ENCODE assay signal across 20 cellular contexts in the genomic region with DNA sequence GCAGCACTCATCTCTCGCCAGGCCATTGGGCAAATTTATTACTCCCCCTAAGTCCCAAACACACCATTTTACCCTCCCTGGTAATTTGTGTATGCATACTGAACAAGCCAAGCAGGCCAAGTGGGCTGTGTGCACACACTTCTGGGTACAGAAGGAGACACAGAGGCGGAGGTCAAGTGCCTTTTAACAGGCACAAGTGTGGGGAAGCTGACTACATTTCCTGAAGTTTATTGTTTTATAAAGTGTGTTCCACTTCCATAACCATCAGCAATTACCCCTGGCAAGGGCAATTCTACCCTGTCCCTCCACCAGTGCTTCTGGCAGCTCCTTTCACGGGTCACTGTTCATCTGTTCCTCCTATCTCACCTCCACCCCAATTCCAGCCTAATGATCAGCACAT.
A peak's percentile ranks its signal among the peaks of the same experiment; 100 is the strongest.
DNase-seq lines count a peak whose midpoint lies in the region; ATAC-seq and TF ChIP-seq lines count a peak whose summit lies in the region.
"Had no signal": no experiment of that assay in that cellular context is flagged by ENCODE, and none has a peak within 500 bp of the region (broad histone marks: within the 10 kb centered on the region; RNA-seq: fewer than 3 reads in every experiment).

No MANE protein-coding gene starts in this region.

- 85 to 86% methylated on average over 3 of the region's 3 CpGs for WGBS in testis, 2 donors

- no peak for TF ChIP-seq POLR2A in testis (IDR thresholded peaks at IDR 0.05)

- H3K27ac ChIP-seq in left lung: no peak overlapping the region
- H3K27ac ChIP-seq in testis: no peak overlapping the region
- H3K27ac ChIP-seq: GM23248, KMS-11, SJSA1 had no signal

- peak; percentile 27 for DNase-seq in NCI-H510A treated with DMSO at 0.1 percent for 48 hours (lab: John Stamatoyannopoulos, UW)
- no peak for DNase-seq in NCI-H510A (lab: John Stamatoyannopoulos, UW)
- DNase-seq in NCI-H2029 (lab: John Stamatoyannopoulos, UW): peak; percentile 63
- DNase-seq in left lung: no peak
- peak; percentile 7 for DNase-seq in testis
- no peak for DNase-seq in RPMI8226
- DNase-seq: C1 segment of cervical spinal cord; COR-L47; GM23248; MG63; NCI-H1092 treated with DMSO at 0.1 percent for 48 hours; NCI-H1694; NCI-H2171 treated with DMSO at 0.1 percent for 48 hours; NCI-H526; NK-92 treated with Interleukin-12 subunit alpha and Interleukin-12 subunit beta, amount 100 ng/mL, for 24 hours; SW 1271 had no signal

- TF ChIP-seq CTCF in left lung (IDR thresholded peaks at IDR 0.05): no peak
- no peak for TF ChIP-seq CTCF in testis (IDR thresholded peaks at IDR 0.05)

- ATAC-seq in left lung: peak; percentile 85
- ATAC-seq in GM21737 (IDR thresholded peaks at IDR 0.05; ENCODE audit: unreplicated experiment): no peak
- no peak for ATAC-seq in HG03135 (IDR thresholded peaks at IDR 0.05; ENCODE audit: unreplicated experiment)

- no peaks in the 10 kb centered on the region for H3K27me3 ChIP-seq in left lung
- no peaks in the 10 kb centered on the region for H3K27me3 ChIP-seq in testis
- H3K27me3 ChIP-seq: MG63, SJSA1 had no signal

- H3K9me3 ChIP-seq in left lung (no peaks in the 10 kb centered on the region), testis (no peaks in the 10 kb centered on the region)
- H3K9me3 ChIP-seq: MG63, SJSA1 had no signal

- intact Hi-C loops in left lung (cut with DNase I): no loop called here
- intact Hi-C loops in testis (cut with DNase I; ENCODE audit: low total_unique reads): no loop called here

- H3K36me3 ChIP-seq in left lung (peaks cover 0 to 43% of the 10 kb centered on the region in 2 donors), testis (ENCODE audit: low read depth, missing control alignments) (no peaks in the 10 kb centered on the region)

- H3K4me3 ChIP-seq in left lung (no peak overlapping the region), testis (no peak overlapping the region)
- H3K4me3 ChIP-seq: GM23248, MG63, SJSA1 had no signal

- peaks cover 7 to 17% of the 10 kb centered on the region in 2 donors for H3K4me1 ChIP-seq in left lung
- peaks cover 8% of the 10 kb centered on the region for H3K4me1 ChIP-seq in testis

Comparison
In these comparisons a context has a peak if more than half of its experiments do, and no peak if none do; other contexts are left out.
1. DNase-seq: peak in NCI-H510A treated with DMSO at 0.1 percent for 48 hours (single experiment), NCI-H2029 (single experiment) and testis (single experiment); none in NCI-H510A (single experiment), left lung (0 of 2) and RPMI8226 (single experiment).